8 cellular contexts compared by ENCODE assay signal in the genomic region with DNA sequence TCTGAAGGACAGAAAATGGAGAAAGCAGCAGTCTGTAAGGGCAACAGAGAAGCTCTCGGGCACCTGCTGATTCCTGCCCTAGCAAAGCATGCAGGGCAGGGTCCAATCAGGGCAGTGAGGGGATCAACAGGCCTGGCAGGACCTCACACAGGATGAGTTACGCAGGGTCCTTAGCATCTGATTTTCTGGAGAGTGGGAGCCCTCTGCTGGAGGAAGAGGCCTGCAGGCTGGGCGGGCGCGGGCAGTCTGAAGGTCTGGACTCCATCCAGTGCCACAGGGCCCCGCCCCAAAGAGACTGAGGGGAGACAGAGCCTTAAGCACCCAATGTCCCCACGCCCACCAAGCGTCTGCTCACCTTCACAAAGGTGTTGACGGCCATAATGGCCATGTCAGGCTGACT. TPM values are rescaled to one million over a fixed set of nuclear protein-coding genes. Genes with fewer than 3 reads are reported as not detected.
DNase-seq lines count a peak whose midpoint lies in the region; ATAC-seq and TF ChIP-seq lines count a peak whose summit lies in the region.

No MANE protein-coding gene starts in this region.

- H3K36me3 ChIP-seq in kidney epithelial cell (ENCODE audit: control insufficient read depth, insufficient read depth, low read length), result peaks cover 3% of the 10 kb centered on the region
- H3K36me3 ChIP-seq in aorta (ENCODE audit: control insufficient read depth in 1 of 2, insufficient read depth in 2 of 2, low read length in 1 of 2), result peaks cover 0 to 4% of the 10 kb centered on the region in 2 donors

- H3K27ac Mint-ChIP-seq in MCF 10A (ENCODE audit: low read depth, unreplicated experiment), result no peak overlapping the region
- no peak overlapping the region for H3K27ac Mint-ChIP-seq in activated CD4-positive, alpha-beta T cell treated with anti-CD3 and anti-CD28 coated beads, Interleukin-2, amount 10 ng/mL, durations not matched to agents 7 days and 5 days

- no peaks in the 10 kb centered on the region for H3K4me1 ChIP-seq in aorta (ENCODE audit: control insufficient read depth in 1 of 2, insufficient read depth in 2 of 2, low read length in 2 of 2)

- ATAC-seq in aorta (ENCODE audit: low FRiP score), result peak; percentile 72

- H3K9me3 Mint-ChIP-seq in MCF 10A (ENCODE audit: unreplicated experiment), result no peaks in the 10 kb centered on the region
- no peaks in the 10 kb centered on the region for H3K9me3 Mint-ChIP-seq in activated CD4-positive, alpha-beta T cell treated with anti-CD3 and anti-CD28 coated beads, Interleukin-2, amount 10 ng/mL, durations not matched to agents 7 days and 5 days

- POLR2A ChIA-PET in MCF 10A (lab: Yijun Ruan, JAX), result interaction anchor here (0.7 to 1.3 kb wide), 2 partner anchors 54 to 55 kb away, joined by 3 to 4 read pairs; no protein-coding TSS in a partner anchor
- POLR2A ChIA-PET in activated CD4-positive, alpha-beta T cell treated with anti-CD3 and anti-CD28 coated beads, Interleukin-2, amount 10 ng/mL, durations not matched to agents 7 days and 5 days (lab: Charles Lee), result no interaction called here

- H3K27ac ChIP-seq in aorta (ENCODE audit: low read depth in 1 of 2, low read length in 2 of 2), result no peak overlapping the region

- 19 to 24% methylated on average over 9 of the region's 9 CpGs for WGBS in aorta, 2 donors

- H3K36me3 Mint-ChIP-seq in MCF 10A (ENCODE audit: insufficient read depth, unreplicated experiment), result peaks cover 66% of the 10 kb centered on the region
- H3K36me3 Mint-ChIP-seq in activated CD4-positive, alpha-beta T cell treated with anti-CD3 and anti-CD28 coated beads, Interleukin-2, amount 10 ng/mL, durations not matched to agents 7 days and 5 days (ENCODE audit: low read depth), result peaks cover 21% of the 10 kb centered on the region

- H3K4me1 Mint-ChIP-seq in MCF 10A (ENCODE audit: insufficient read depth, unreplicated experiment), result no peaks in the 10 kb centered on the region
- no peaks in the 10 kb centered on the region for H3K4me1 Mint-ChIP-seq in activated CD4-positive, alpha-beta T cell treated with anti-CD3 and anti-CD28 coated beads, Interleukin-2, amount 10 ng/mL, durations not matched to agents 7 days and 5 days

- no peaks in the 10 kb centered on the region for H3K9me3 ChIP-seq in aorta (ENCODE audit: control insufficient read depth, low read length)

- in situ Hi-C loops in KBM-7 (cut with MboI; ENCODE audit: low pct_unique_long_range_greater_than_20kb, low sequenced_read_pairs), result no loop called here

- intact Hi-C loops in MCF 10A (cut with micrococcal nuclease) (loop anchor here (1.0 kb wide), 1 partner anchor 53 kb away; the partner anchor contains the start of gene GAS2L1), aorta (cut with DNase I) (loop anchor here in 1 of 2 donors (5.0 kb wide), 1 partner anchor 52 kb away; the partner anchor contains the start of gene GAS2L1)

- no peak overlapping the region for H3K4me3 ChIP-seq in kidney epithelial cell (ENCODE audit: low read depth, low read length)
- no peak overlapping the region for H3K4me3 ChIP-seq in aorta (ENCODE audit: low read length in 2 of 2)

- no peak overlapping the region for H3K4me3 Mint-ChIP-seq in MCF 10A (ENCODE audit: unreplicated experiment)
- H3K4me3 Mint-ChIP-seq in activated CD4-positive, alpha-beta T cell treated with anti-CD3 and anti-CD28 coated beads, Interleukin-2, amount 10 ng/mL, durations not matched to agents 7 days and 5 days, result no peak overlapping the region

- no TSS peak for BruUV-seq in MCF 10A (replicated peaks; lab: Mats Ljungman, UMichigan)

- H3K27me3 Mint-ChIP-seq in MCF 10A (ENCODE audit: insufficient read depth, unreplicated experiment), result no peaks in the 10 kb centered on the region
- H3K27me3 Mint-ChIP-seq in activated CD4-positive, alpha-beta T cell treated with anti-CD3 and anti-CD28 coated beads, Interleukin-2, amount 10 ng/mL, durations not matched to agents 7 days and 5 days, result no peaks in the 10 kb centered on the region

- TF ChIP-seq CTCF in AG09319 (IDR thresholded peaks at IDR 0.05; ENCODE audit: low read depth, low read length) (peak; percentile 79), MCF 10A (IDR thresholded peaks at IDR 0.05; ENCODE audit: unreplicated experiment) (peak; percentile 29), kidney epithelial cell (IDR thresholded peaks at IDR 0.05; ENCODE audit: insufficient read depth, low read length, poor library complexity, severe bottlenecking) (peak; percentile 79)

- peak; percentile 14 for DNase-seq in AG09319 (ENCODE audit: extremely low read depth, low read depth)
- peak; percentile 37 for DNase-seq in KBM-7
- peak; percentile 63 for DNase-seq in MCF 10A (ENCODE audit: unreplicated experiment)
- no peak for DNase-seq in kidney epithelial cell (ENCODE audit: low read depth)
- DNase-seq in aorta, result peak in 1 of 2 donors; percentile 57
- no peak for DNase-seq in NCI-H2171 treated with DMSO at 0.1 percent for 48 hours (lab: John Stamatoyannopoulos, UW)
- DNase-seq in activated CD4-positive, alpha-beta T cell treated with anti-CD3 and anti-CD28 coated beads, Interleukin-2, amount 10 ng/mL, durations not matched to agents 7 days and 5 days, result no peak
- DNase-seq in stimulated activated naive CD4-positive, alpha-beta T cell (lab: John Stamatoyannopoulos, UW), result no peak

- H3K27me3 ChIP-seq in kidney epithelial cell (ENCODE audit: control insufficient read depth, insufficient read depth, low read length), result no peaks in the 10 kb centered on the region
- no peaks in the 10 kb centered on the region for H3K27me3 ChIP-seq in aorta (ENCODE audit: control insufficient read depth in 1 of 2, insufficient read depth in 2 of 2, low read length in 1 of 2)

- CTCF ChIA-PET in MCF 10A (lab: Yijun Ruan, JAX), result interaction anchor here (0.6 to 1.5 kb wide), 8 partner anchors 12 to 760 kb away, joined by 3 to 4 read pairs (median 3); partner anchors contain the start of gene GAS2L1
- CTCF ChIA-PET in activated CD4-positive, alpha-beta T cell treated with anti-CD3 and anti-CD28 coated beads, Interleukin-2, amount 10 ng/mL, durations not matched to agents 7 days and 5 days (lab: Charles Lee), result interaction anchor here (1.5 kb wide), 1 partner anchor 15 kb away, joined by 5 read pairs; no protein-coding TSS in a partner anchor

RNA-seq across cellular contexts. Expression of gene AP1B1, which starts 28.9 kb away (rescaled TPM):
- total RNA-seq in MCF 10A (2022), result 67.3 and 69.5 TPM in 2 replicates
- total RNA-seq in kidney epithelial cell, result 65.2 and 71.6 TPM in 2 replicates
- total RNA-seq in aorta, result 10 to 100 TPM; 65.7 to 71.9 TPM
- polyA plus RNA-seq in aorta, result 10 to 100 TPM; 22.3 to 22.6 TPM
- 10 to 100 TPM; 74.8 to 78.0 TPM for total RNA-seq in activated CD4-positive, alpha-beta T cell treated with anti-CD3 and anti-CD28 coated beads, Interleukin-2, amount 10 ng/mL, durations not matched to agents 7 days and 5 days

RNA-seq across cellular contexts. Expression of gene RASL10A, which starts 44.0 kb away (rescaled TPM):
- total RNA-seq in MCF 10A (2022) (0.52 and 0.82 TPM in 2 replicates), kidney epithelial cell (0.33 TPM in 1 of 2 replicates, not detected in the other), aorta (1 to 10 TPM; 3.0 to 3.5 TPM)
- polyA plus RNA-seq in aorta, result under 1 TPM in 1 of 2 donors, not detected in 1; 0.49 TPM
- total RNA-seq in activated CD4-positive, alpha-beta T cell treated with anti-CD3 and anti-CD28 coated beads, Interleukin-2, amount 10 ng/mL, durations not matched to agents 7 days and 5 days, result under 1 TPM; 0.37 to 0.92 TPM

RNA-seq across cellular contexts. Expression of gene GAS2L1, which starts 53.0 kb away (rescaled TPM):
- total RNA-seq in MCF 10A (2022), result 15.3 and 17.2 TPM in 2 replicates
- 8.9 and 10.3 TPM in 2 replicates for total RNA-seq in kidney epithelial cell
- 10 to 100 TPM; 21.0 to 22.3 TPM for total RNA-seq in aorta
- polyA plus RNA-seq in aorta, result 10 to 100 TPM; 11.4 to 21.5 TPM
- total RNA-seq in activated CD4-positive, alpha-beta T cell treated with anti-CD3 and anti-CD28 coated beads, Interleukin-2, amount 10 ng/mL, durations not matched to agents 7 days and 5 days, result 1 to 10 TPM; 4.7 to 5.1 TPM

Comparison
In these comparisons a context has a peak if more than half of its experiments do, and no peak if none do; other contexts are left out.
1. DNase-seq: peak in AG09319 (single experiment), KBM-7 (single experiment) and MCF 10A (single experiment); none in kidney epithelial cell (single experiment), NCI-H2171 treated with DMSO at 0.1 percent for 48 hours (single experiment), activated CD4-positive, alpha-beta T cell treated with anti-CD3 and anti-CD28 coated beads, Interleukin-2, amount 10 ng/mL, durations not matched to agents 7 days and 5 days (single experiment) and stimulated activated naive CD4-positive, alpha-beta T cell (0 of 6).
2. CTCF ChIP-seq: peak in every context shown above with its lines; median percentile 79 in AG09319; 79 in kidney epithelial cell; 29 in MCF 10A.